Comparison of ENCODE assay signal across 8 cellular contexts in genomic region chr10:117005454-117006055, GRCh38. TPM values are rescaled to one million over a fixed set of nuclear protein-coding genes. Genes with fewer than 3 reads are reported as not detected.
DNase-seq lines count a peak whose midpoint lies in the region; ATAC-seq, FAIRE-seq and TF ChIP-seq lines count a peak whose summit lies in the region.

No MANE protein-coding gene starts in this region.

- no peak overlapping the region for H3K4me3 Mint-ChIP-seq in activated CD8-positive, alpha-beta memory T cell treated with anti-CD3 and anti-CD28 coated beads, Interleukin-2, amount 10 ng/mL, durations not matched to agents 7 days and 5 days

- no peaks in the 10 kb centered on the region for H3F3A ChIP-seq in MM.1S (ENCODE audit: insufficient read depth, low read length)

- WGBS in K562 (ENCODE audit: insufficient coverage, low coverage, missing lambda C conversion rate): 6% methylated on average over 15 of the region's 28 CpGs
- 8 to 16% (median 11%) methylated on average over 13 to 28 of the region's 28 CpGs for whole genome bisulfite sequencing in stomach, 5 donors

- H3K4me2 ChIP-seq in MM.1S (ENCODE audit: low read depth, low read length): peak overlapping the region; percentile 89; the same call in 1 of the 2 replicates
- H3K4me2 ChIP-seq in K562 (ENCODE audit: insufficient read depth, low read length): peak overlapping the region; percentile 93

- H3K79me2 ChIP-seq in MM.1S (ENCODE audit: low read length) (no peaks in the 10 kb centered on the region), K562 (ENCODE audit: control insufficient read depth, insufficient read depth, low read length) (peaks cover 53% of the 10 kb centered on the region)

- FAIRE-seq in K562 (lab: Jason Lieb, UNC): peak; percentile 26
- FAIRE-seq in kidney (lab: Jason Lieb, UNC): no peak

- H3K9ac ChIP-seq in MM.1S (ENCODE audit: low read length): peak overlapping the region; percentile 72; the same call in 1 of the 2 replicates
- H3K9ac ChIP-seq in K562 (ENCODE audit: insufficient read depth in 1 of 2, low read depth in 2 of 2, low read length in 2 of 2): peak overlapping the region; percentile 86 to 98
- peak overlapping the region in 1 of 2 donors; percentile 53 for H3K9ac ChIP-seq in kidney (ENCODE audit: low read length in 2 of 2)

- H3K4me1 Mint-ChIP-seq in activated CD8-positive, alpha-beta memory T cell treated with anti-CD3 and anti-CD28 coated beads, Interleukin-2, amount 10 ng/mL, durations not matched to agents 7 days and 5 days: peaks cover 2% of the 10 kb centered on the region

- no peak for TF ChIP-seq RAD21 in K562 (CRISPR knock-in tag; conservative IDR thresholded peaks at IDR 0.05 in 1 of 2, IDR thresholded peaks at IDR 0.05 in 1 of 2)

- no peaks in the 10 kb centered on the region for H4K20me1 ChIP-seq in MM.1S (ENCODE audit: insufficient read depth, low read length)
- no peaks in the 10 kb centered on the region for H4K20me1 ChIP-seq in K562 (replicated peaks; ENCODE audit: control insufficient read depth, insufficient read depth, low read length)

- H2AFZ ChIP-seq in MM.1S (ENCODE audit: low read length) (peak overlapping the region; percentile 80), K562 (ENCODE audit: low read depth, low read length) (peak overlapping the region; percentile 77)

- no peaks in the 10 kb centered on the region for H3K9me1 ChIP-seq in K562 (ENCODE audit: control insufficient read depth, insufficient read depth, low read length)

- in situ Hi-C loops in K562 (cut with MboI): no loop called here

- H3K27me3 ChIP-seq in MM.1S (replicated peaks; ENCODE audit: insufficient read depth, low read length) (no peaks in the 10 kb centered on the region), K562 (ENCODE audit: control insufficient read depth in 2 of 2, insufficient read depth in 2 of 2, low read length in 2 of 2) (no peaks in the 10 kb centered on the region), stomach (peaks cover 0 to 18% (median 0%) of the 10 kb centered on the region in 3 donors)

- no peak for TF ChIP-seq EP300 in K562 (IDR thresholded peaks at IDR 0.05; ENCODE audit: low read length)
- no peak for TF ChIP-seq EP300 in stomach (IDR thresholded peaks at IDR 0.05)

- POLR2A ChIA-PET in K562 (lab: Yijun Ruan, JAX): interaction anchor here (0.6 to 1.3 kb wide), 7 partner anchors 16 to 771 kb away, joined by 3 read pairs; no protein-coding TSS in a partner anchor

- no peak overlapping the region for H3K27ac Mint-ChIP-seq in activated CD8-positive, alpha-beta memory T cell treated with anti-CD3 and anti-CD28 coated beads, Interleukin-2, amount 10 ng/mL, durations not matched to agents 7 days and 5 days

- CTCF ChIA-PET in K562 (lab: Yijun Ruan, JAX; ENCODE audit: low intra/inter-chr PET ratio): no interaction called here
- CTCF ChIA-PET in activated CD8-positive, alpha-beta memory T cell treated with anti-CD3 and anti-CD28 coated beads, Interleukin-2, amount 10 ng/mL, durations not matched to agents 7 days and 5 days (lab: Charles Lee): no interaction called here

- H3K4me1 ChIP-seq in MM.1S (ENCODE audit: low read length) (no peaks in the 10 kb centered on the region), K562 (replicated peaks in 1 of 2; ENCODE audit: control insufficient read depth in 2 of 2, insufficient read depth in 2 of 2, low read length in 2 of 2) (peaks cover 13% of the 10 kb centered on the region in 2 experiments; a peak in 4 of 5 replicates), kidney (ENCODE audit: control insufficient read depth in 1 of 2, insufficient read depth in 1 of 2, low read depth in 1 of 2, low read length in 2 of 2) (peaks cover 4 to 5% of the 10 kb centered on the region in 2 donors), stomach (peaks cover 9 to 24% (median 19%) of the 10 kb centered on the region in 4 donors)

- intact Hi-C loops in K562 (cut with micrococcal nuclease): no loop called here
- intact Hi-C loops in kidney (cut with DNase I): no loop called here
- intact Hi-C loops in stomach (cut with DNase I; ENCODE audit: low total_unique reads): no loop called here

- TF ChIP-seq CTCF in MM.1S (IDR thresholded peaks at IDR 0.05; ENCODE audit: low read length) (no peak), K562 (IDR thresholded peaks at IDR 0.05 in 2 of 3, conservative IDR thresholded peaks at IDR 0.05 in 1 of 3; ENCODE audit: insufficient read depth in 2 of 3, low read depth in 1 of 3, low read length in 3 of 3) (no peak), kidney (IDR thresholded peaks at IDR 0.05; ENCODE audit: borderline replicate concordance, extremely low read depth, insufficient read depth) (no peak), stomach (IDR thresholded peaks at IDR 0.05) (no peak)

- H3K9me3 ChIP-seq in MM.1S (replicated peaks; ENCODE audit: insufficient read depth, low read length): no peaks in the 10 kb centered on the region
- no peaks in the 10 kb centered on the region for H3K9me3 ChIP-seq in K562 (replicated peaks; ENCODE audit: control insufficient read depth, insufficient read depth, low read depth, low read length)
- H3K9me3 ChIP-seq in kidney (ENCODE audit: control insufficient read depth in 1 of 2, low read length in 2 of 2): no peaks in the 10 kb centered on the region
- no peaks in the 10 kb centered on the region for H3K9me3 ChIP-seq in stomach

- BruUV-seq in K562 (replicated peaks; lab: Mats Ljungman, UMichigan): TSS peak; percentile 75

- peak; percentile 55 for ATAC-seq in K562
- ATAC-seq in activated CD8-positive, alpha-beta memory T cell treated with anti-CD3 and anti-CD28 coated beads, Interleukin-2, amount 10 ng/mL, durations not matched to agents 7 days and 5 days: no peak

- TF ChIP-seq POLR2A in K562 (conservative IDR thresholded peaks at IDR 0.05): 0 out of 2 replicates have a peak, but pooled peaks have one; percentile 0
- no peak for TF ChIP-seq POLR2A in stomach (IDR thresholded peaks at IDR 0.05)

- peak overlapping the region; percentile 80 for H3K4me3 ChIP-seq in MM.1S (ENCODE audit: low read length)
- H3K4me3 ChIP-seq in K562: peak overlapping the region; percentile 81
- peak overlapping the region; percentile 64 to 75 for H3K4me3 ChIP-seq in kidney (ENCODE audit: low read length in 2 of 2)
- peak overlapping the region; percentile 65 to 85 (median 75) for H3K4me3 ChIP-seq in stomach

- H3K27ac ChIP-seq in MM.1S (ENCODE audit: low read length): no peak overlapping the region
- peak overlapping the region; percentile 99 for H3K27ac ChIP-seq in K562 (ENCODE audit: extremely low read depth, low read depth, low read length)
- peak overlapping the region; percentile 56 to 64 for H3K27ac ChIP-seq in kidney (ENCODE audit: low read depth in 2 of 2, low read length in 2 of 2)
- peak overlapping the region; percentile 88 to 96 (median 92) for H3K27ac ChIP-seq in stomach

- DNase-seq in ELF-1 (ENCODE audit: low read depth, low spot score): peak; percentile 58
- no peak for DNase-seq in MM.1S
- DNase-seq in K562 (ENCODE audit: extremely low read depth in 1 of 4, low spot score in 3 of 4): peak; percentile 25 to 46 (median 34)
- DNase-seq in kidney: no peak
- no peak for DNase-seq in stomach
- no peak for DNase-seq in activated CD8-positive, alpha-beta memory T cell treated with anti-CD3 and anti-CD28 coated beads, Interleukin-2, amount 10 ng/mL, durations not matched to agents 7 days and 5 days
- no peak for DNase-seq in T-helper 1 cell
- no peak for DNase-seq in NCI-H446 treated with DMSO at 0.1 percent for 48 hours (lab: John Stamatoyannopoulos, UW)

- peaks cover 34% of the 10 kb centered on the region for H3K27me3 Mint-ChIP-seq in activated CD8-positive, alpha-beta memory T cell treated with anti-CD3 and anti-CD28 coated beads, Interleukin-2, amount 10 ng/mL, durations not matched to agents 7 days and 5 days

- H3K9me2 ChIP-seq in MM.1S (replicated peaks; ENCODE audit: insufficient read depth, low read length): no peaks in the 10 kb centered on the region

- H3K36me3 ChIP-seq in MM.1S (replicated peaks; ENCODE audit: insufficient read depth, low read length): no peaks in the 10 kb centered on the region
- H3K36me3 ChIP-seq in K562 (ENCODE audit: control insufficient read depth, insufficient read depth, low read length): no peaks in the 10 kb centered on the region; the same call in 2 of the 3 replicates
- H3K36me3 ChIP-seq in kidney (ENCODE audit: control insufficient read depth in 1 of 2, insufficient read depth in 2 of 2, low read length in 2 of 2): no peaks in the 10 kb centered on the region
- H3K36me3 ChIP-seq in stomach: no peaks in the 10 kb centered on the region

- peaks cover 2% of the 10 kb centered on the region for H3K36me3 Mint-ChIP-seq in activated CD8-positive, alpha-beta memory T cell treated with anti-CD3 and anti-CD28 coated beads, Interleukin-2, amount 10 ng/mL, durations not matched to agents 7 days and 5 days

- no peaks in the 10 kb centered on the region for H3K9me3 Mint-ChIP-seq in activated CD8-positive, alpha-beta memory T cell treated with anti-CD3 and anti-CD28 coated beads, Interleukin-2, amount 10 ng/mL, durations not matched to agents 7 days and 5 days (ENCODE audit: low read depth)

TF ChIP-seq in K562, 482 proteins besides CTCF, POLR2A, EP300 and RAD21 (continues in another document):
- TF ChIP-seq ZC3H11A (IDR thresholded peaks at IDR 0.05; ENCODE audit: low read depth, low read length) (no peak), MCM7 (IDR thresholded peaks at IDR 0.05) (no peak), TCF3 (CRISPR knock-in tag; IDR thresholded peaks at IDR 0.05) (no peak)

RNA-seq across cellular contexts. Expression of gene SHTN1, which starts 0.6 kb away (rescaled TPM):
- total RNA-seq in K562 (2011; cell fraction: chromatin; rRNA removed; ENCODE audit: low replicate concordance): 12.5 and 88.6 TPM in 2 replicates
- total RNA-seq in K562 (2011; cell fraction: nucleolus; rRNA removed): 4.3 and 6.4 TPM in 2 replicates
- 15.1 and 30.0 TPM in 2 replicates for total RNA-seq in K562 (2011; cell fraction: nucleoplasm; rRNA removed)
- total RNA-seq in K562 (2014; rRNA removed) (5.4 and 5.7 TPM in 2 replicates), K562 (2014; rRNA removed; fragmentation: Illumina TruSeq; extraction: Trizol) (15.5 and 18.6 TPM in 2 replicates), K562 (2015; rRNA removed; fragmentation: Illumina TruSeq; extraction: Trizol) (13.4 and 14.4 TPM in 2 replicates), K562 (2021) (18.6 and 19.1 TPM in 2 replicates), kidney (44.2 TPM), stomach (10 to 100 TPM; 13.3 to 49.1 (median 19.3) TPM)
- polyA plus RNA-seq in K562 (2011; rRNA removed) (9.9 and 11.6 TPM in 2 replicates), K562 (2014; fragmentation: Illumina TruSeq; extraction: Trizol) (17.2 and 21.3 TPM in 2 replicates), K562 (2014; fragmentation: Nextera tagmentation; extraction: Ambion mirVana) (10 to 100 TPM in 1 of 2 experiments, 1 to 10 TPM in 1; 7.6 to 13.3 TPM), K562 (2014; rRNA removed) (9.2 and 10.4 TPM in 2 replicates), kidney (ENCODE audit: insufficient read depth, low read depth, low replicate concordance) (14.0 TPM), stomach (10 to 100 TPM in 1 of 3 donors, 1 to 10 TPM in 2; 7.4 to 10.2 (median 8.8) TPM)
- 1.6 and 3.1 TPM in 2 replicates for polyA plus RNA-seq in K562 (2011; cell fraction: cytosol; rRNA removed)
- 16.3 and 20.0 TPM in 2 replicates for polyA plus RNA-seq in K562 (2011; cell fraction: nucleus; rRNA removed)
- polyA plus RNA-seq in K562 (2012): 11.2 and 15.4 TPM in 2 replicates
- 12.4 and 19.3 TPM in 2 replicates for polyA minus RNA-seq in K562 (2011; rRNA and poly(A)+ RNA removed)
- 4.7 and 6.4 TPM in 2 replicates for polyA minus RNA-seq in K562 (2011; cell fraction: cytosol; rRNA and poly(A)+ RNA removed)
- polyA minus RNA-seq in K562 (2011; cell fraction: nucleus; rRNA and poly(A)+ RNA removed): 10.4 and 19.9 TPM in 2 replicates
- not detected for total RNA-seq in activated CD8-positive, alpha-beta memory T cell treated with anti-CD3 and anti-CD28 coated beads, Interleukin-2, amount 10 ng/mL, durations not matched to agents 7 days and 5 days

Comparison
In these comparisons a context has a peak if more than half of its experiments do, and no peak if none do; other contexts are left out.
1. DNase-seq: peak in ELF-1 (single experiment) and K562 (4 of 4); none in MM.1S (single experiment), kidney (single experiment), stomach (single experiment), activated CD8-positive, alpha-beta memory T cell treated with anti-CD3 and anti-CD28 coated beads, Interleukin-2, amount 10 ng/mL, durations not matched to agents 7 days and 5 days (single experiment), T-helper 1 cell (0 of 5) and NCI-H446 treated with DMSO at 0.1 percent for 48 hours (single experiment).
2. RNA of gene SHTN1, which starts 0.6 kb away (total RNA-seq): 44.2 TPM in kidney (single experiment), 13.3 to 49.1 TPM in stomach and 4.3 to 88.6 TPM in K562; not detected in activated CD8-positive, alpha-beta memory T cell treated with anti-CD3 and anti-CD28 coated beads, Interleukin-2, amount 10 ng/mL, durations not matched to agents 7 days and 5 days; every median in the first group is over 4 times any median in the second.
3. Peak in every context shown above with its lines, with median percentiles within 50 percentile points of each other: H3K4me3 ChIP-seq.